Comparison of ENCODE assay signal across 1 cellular context in the genomic region with DNA sequence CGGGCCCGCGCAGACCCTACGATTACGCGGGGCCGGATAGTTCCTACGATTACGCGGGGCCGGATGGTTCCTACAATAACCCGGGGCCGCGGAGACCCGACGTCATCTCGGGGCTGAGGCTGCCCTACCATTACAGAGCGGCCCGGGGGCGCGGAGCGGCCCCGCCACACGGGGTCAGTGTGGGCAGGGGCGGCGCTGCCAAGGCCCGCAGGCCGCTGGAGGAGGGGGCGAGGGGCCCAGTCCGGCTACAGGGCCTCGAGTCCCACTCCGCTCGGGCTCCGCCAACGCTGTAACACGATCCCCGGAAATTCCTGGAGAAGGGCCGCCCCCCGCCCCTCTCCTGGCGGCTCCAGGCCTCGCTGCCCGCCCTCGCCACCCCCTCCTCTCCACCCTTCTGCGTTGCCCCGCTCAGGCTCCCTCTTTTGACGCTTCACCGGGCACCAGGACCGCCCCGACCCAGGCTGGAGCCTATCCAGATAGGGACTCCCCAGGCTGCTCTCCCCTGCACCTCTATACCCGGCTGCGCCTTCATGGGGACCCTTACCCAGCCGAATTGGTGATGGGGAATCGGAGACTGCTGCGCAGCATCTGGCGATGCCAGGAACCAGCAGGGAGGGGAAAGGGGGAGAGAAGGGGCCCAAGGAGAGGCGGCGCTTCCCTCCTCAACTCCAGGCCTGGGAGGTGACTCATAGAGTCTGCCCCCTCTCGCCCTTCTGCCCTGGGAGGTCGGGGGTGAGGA.
A peak's percentile ranks its signal among the peaks of the same experiment; 100 is the strongest.
TF ChIP-seq lines count a peak whose summit lies in the region.

A gene with protein sequence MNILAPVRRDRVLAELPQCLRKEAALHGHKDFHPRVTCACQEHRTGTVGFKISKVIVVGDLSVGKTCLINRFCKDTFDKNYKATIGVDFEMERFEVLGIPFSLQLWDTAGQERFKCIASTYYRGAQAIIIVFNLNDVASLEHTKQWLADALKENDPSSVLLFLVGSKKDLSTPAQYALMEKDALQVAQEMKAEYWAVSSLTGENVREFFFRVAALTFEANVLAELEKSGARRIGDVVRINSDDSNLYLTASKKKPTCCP (minus strand): TSS at position 291 of the 739 bp plus-strand sequence. CDS start 602 bp downstream, outside the sequence.

TF ChIP-seq in HEK293, 187 proteins besides CTCF, POLR2A, EP300 and RAD21 (continued from another document and continues in another):
- TF ChIP-seq, protein P1, sequence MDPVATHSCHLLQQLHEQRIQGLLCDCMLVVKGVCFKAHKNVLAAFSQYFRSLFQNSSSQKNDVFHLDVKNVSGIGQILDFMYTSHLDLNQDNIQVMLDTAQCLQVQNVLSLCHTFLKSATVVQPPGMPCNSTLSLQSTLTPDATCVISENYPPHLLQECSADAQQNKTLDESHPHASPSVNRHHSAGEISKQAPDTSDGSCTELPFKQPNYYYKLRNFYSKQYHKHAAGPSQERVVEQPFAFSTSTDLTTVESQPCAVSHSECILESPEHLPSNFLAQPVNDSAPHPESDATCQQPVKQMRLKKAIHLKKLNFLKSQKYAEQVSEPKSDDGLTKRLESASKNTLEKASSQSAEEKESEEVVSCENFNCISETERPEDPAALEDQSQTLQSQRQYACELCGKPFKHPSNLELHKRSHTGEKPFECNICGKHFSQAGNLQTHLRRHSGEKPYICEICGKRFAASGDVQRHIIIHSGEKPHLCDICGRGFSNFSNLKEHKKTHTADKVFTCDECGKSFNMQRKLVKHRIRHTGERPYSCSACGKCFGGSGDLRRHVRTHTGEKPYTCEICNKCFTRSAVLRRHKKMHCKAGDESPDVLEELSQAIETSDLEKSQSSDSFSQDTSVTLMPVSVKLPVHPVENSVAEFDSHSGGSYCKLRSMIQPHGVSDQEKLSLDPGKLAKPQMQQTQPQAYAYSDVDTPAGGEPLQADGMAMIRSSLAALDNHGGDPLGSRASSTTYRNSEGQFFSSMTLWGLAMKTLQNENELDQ (tag by site-specific recombination; IDR thresholded peaks at IDR 0.05; ENCODE audit: low read depth), result no peak
- TF ChIP-seq ZNF2 (tag by site-specific recombination; IDR thresholded peaks at IDR 0.05), result no peak
- TF ChIP-seq, protein P2, sequence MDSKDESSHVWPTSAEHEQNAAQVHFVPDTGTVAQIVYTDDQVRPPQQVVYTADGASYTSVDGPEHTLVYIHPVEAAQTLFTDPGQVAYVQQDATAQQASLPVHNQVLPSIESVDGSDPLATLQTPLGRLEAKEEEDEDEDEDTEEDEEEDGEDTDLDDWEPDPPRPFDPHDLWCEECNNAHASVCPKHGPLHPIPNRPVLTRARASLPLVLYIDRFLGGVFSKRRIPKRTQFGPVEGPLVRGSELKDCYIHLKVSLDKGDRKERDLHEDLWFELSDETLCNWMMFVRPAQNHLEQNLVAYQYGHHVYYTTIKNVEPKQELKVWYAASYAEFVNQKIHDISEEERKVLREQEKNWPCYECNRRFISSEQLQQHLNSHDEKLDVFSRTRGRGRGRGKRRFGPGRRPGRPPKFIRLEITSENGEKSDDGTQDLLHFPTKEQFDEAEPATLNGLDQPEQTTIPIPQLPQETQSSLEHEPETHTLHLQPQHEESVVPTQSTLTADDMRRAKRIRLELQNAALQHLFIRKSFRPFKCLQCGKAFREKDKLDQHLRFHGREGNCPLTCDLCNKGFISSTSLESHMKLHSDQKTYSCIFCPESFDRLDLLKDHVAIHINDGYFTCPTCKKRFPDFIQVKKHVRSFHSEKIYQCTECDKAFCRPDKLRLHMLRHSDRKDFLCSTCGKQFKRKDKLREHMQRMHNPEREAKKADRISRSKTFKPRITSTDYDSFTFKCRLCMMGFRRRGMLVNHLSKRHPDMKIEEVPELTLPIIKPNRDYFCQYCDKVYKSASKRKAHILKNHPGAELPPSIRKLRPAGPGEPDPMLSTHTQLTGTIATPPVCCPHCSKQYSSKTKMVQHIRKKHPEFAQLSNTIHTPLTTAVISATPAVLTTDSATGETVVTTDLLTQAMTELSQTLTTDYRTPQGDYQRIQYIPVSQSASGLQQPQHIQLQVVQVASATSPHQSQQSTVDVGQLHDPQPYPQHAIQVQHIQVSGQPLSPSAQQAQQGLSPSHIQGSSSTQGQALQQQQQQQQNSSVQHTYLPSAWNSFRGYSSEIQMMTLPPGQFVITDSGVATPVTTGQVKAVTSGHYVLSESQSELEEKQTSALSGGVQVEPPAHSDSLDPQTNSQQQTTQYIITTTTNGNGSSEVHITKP (tag by site-specific recombination; IDR thresholded peaks at IDR 0.05), result peak; percentile 57
- TF ChIP-seq, protein P3, sequence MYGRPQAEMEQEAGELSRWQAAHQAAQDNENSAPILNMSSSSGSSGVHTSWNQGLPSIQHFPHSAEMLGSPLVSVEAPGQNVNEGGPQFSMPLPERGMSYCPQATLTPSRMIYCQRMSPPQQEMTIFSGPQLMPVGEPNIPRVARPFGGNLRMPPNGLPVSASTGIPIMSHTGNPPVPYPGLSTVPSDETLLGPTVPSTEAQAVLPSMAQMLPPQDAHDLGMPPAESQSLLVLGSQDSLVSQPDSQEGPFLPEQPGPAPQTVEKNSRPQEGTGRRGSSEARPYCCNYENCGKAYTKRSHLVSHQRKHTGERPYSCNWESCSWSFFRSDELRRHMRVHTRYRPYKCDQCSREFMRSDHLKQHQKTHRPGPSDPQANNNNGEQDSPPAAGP (tag by site-specific recombination; IDR thresholded peaks at IDR 0.05), result peak; percentile 59
- peak; percentile 85; the same call in 1 of the 2 replicates for TF ChIP-seq ZBTB17 (tag by site-specific recombination; IDR thresholded peaks at IDR 0.05)
- TF ChIP-seq ZEB2 (tag by site-specific recombination; IDR thresholded peaks at IDR 0.05), result peak; percentile 49
- TF ChIP-seq, protein P4, sequence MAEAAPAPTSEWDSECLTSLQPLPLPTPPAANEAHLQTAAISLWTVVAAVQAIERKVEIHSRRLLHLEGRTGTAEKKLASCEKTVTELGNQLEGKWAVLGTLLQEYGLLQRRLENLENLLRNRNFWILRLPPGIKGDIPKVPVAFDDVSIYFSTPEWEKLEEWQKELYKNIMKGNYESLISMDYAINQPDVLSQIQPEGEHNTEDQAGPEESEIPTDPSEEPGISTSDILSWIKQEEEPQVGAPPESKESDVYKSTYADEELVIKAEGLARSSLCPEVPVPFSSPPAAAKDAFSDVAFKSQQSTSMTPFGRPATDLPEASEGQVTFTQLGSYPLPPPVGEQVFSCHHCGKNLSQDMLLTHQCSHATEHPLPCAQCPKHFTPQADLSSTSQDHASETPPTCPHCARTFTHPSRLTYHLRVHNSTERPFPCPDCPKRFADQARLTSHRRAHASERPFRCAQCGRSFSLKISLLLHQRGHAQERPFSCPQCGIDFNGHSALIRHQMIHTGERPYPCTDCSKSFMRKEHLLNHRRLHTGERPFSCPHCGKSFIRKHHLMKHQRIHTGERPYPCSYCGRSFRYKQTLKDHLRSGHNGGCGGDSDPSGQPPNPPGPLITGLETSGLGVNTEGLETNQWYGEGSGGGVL (tag by site-specific recombination; IDR thresholded peaks at IDR 0.05), result peak; percentile 99
- peak; percentile 44; the same call in 1 of the 2 replicates for TF ChIP-seq KLF9 (tag by site-specific recombination; IDR thresholded peaks at IDR 0.05; ENCODE audit: low read depth)
- TF ChIP-seq ZNF211 (tag by site-specific recombination; IDR thresholded peaks at IDR 0.05; ENCODE audit: low read depth), result no peak
- TF ChIP-seq ZNF571 (tag by site-specific recombination; IDR thresholded peaks at IDR 0.05), result no peak
- no peak for TF ChIP-seq ZNF548 (tag by site-specific recombination; IDR thresholded peaks at IDR 0.05)
- TF ChIP-seq, protein P5, sequence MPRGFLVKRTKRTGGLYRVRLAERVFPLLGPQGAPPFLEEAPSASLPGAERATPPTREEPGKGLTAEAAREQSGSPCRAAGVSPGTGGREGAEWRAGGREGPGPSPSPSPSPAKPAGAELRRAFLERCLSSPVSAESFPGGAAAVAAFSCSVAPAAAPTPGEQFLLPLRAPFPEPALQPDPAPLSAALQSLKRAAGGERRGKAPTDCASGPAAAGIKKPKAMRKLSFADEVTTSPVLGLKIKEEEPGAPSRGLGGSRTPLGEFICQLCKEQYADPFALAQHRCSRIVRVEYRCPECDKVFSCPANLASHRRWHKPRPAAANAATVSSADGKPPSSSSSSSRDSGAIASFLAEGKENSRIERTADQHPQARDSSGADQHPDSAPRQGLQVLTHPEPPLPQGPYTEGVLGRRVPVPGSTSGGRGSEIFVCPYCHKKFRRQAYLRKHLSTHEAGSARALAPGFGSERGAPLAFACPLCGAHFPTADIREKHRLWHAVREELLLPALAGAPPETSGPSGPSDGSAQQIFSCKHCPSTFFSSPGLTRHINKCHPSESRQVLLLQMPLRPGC (tag by site-specific recombination; IDR thresholded peaks at IDR 0.05), result 0 out of 2 replicates have a peak, but pooled peaks have one; percentile 36
- TF ChIP-seq, protein P6, sequence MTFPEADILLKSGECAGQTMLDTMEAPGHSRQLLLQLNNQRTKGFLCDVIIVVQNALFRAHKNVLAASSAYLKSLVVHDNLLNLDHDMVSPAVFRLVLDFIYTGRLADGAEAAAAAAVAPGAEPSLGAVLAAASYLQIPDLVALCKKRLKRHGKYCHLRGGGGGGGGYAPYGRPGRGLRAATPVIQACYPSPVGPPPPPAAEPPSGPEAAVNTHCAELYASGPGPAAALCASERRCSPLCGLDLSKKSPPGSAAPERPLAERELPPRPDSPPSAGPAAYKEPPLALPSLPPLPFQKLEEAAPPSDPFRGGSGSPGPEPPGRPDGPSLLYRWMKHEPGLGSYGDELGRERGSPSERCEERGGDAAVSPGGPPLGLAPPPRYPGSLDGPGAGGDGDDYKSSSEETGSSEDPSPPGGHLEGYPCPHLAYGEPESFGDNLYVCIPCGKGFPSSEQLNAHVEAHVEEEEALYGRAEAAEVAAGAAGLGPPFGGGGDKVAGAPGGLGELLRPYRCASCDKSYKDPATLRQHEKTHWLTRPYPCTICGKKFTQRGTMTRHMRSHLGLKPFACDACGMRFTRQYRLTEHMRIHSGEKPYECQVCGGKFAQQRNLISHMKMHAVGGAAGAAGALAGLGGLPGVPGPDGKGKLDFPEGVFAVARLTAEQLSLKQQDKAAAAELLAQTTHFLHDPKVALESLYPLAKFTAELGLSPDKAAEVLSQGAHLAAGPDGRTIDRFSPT (tag by site-specific recombination; IDR thresholded peaks at IDR 0.05), result peak; percentile 98
- no peak for TF ChIP-seq ZNF768 (tag by site-specific recombination; IDR thresholded peaks at IDR 0.05)
- peak; percentile 83 for TF ChIP-seq ZNF610 (tag by site-specific recombination; IDR thresholded peaks at IDR 0.05; ENCODE audit: borderline replicate concordance)
- TF ChIP-seq ZNF423 (tag by site-specific recombination; IDR thresholded peaks at IDR 0.05), result no peak
- TF ChIP-seq ZNF501 (tag by site-specific recombination; IDR thresholded peaks at IDR 0.05), result no peak
- peak; percentile 70; the same call in 1 of the 2 replicates for TF ChIP-seq ZSCAN30 (tag by site-specific recombination; IDR thresholded peaks at IDR 0.05)
- TF ChIP-seq SP7 (tag by site-specific recombination; IDR thresholded peaks at IDR 0.05), result peak; percentile 51; the same call in 1 of the 2 replicates
- TF ChIP-seq, protein P7, sequence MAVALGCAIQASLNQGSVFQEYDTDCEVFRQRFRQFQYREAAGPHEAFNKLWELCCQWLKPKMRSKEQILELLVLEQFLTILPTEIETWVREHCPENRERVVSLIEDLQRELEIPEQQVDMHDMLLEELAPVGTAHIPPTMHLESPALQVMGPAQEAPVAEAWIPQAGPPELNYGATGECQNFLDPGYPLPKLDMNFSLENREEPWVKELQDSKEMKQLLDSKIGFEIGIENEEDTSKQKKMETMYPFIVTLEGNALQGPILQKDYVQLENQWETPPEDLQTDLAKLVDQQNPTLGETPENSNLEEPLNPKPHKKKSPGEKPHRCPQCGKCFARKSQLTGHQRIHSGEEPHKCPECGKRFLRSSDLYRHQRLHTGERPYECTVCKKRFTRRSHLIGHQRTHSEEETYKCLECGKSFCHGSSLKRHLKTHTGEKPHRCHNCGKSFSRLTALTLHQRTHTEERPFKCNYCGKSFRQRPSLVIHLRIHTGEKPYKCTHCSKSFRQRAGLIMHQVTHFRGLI (tag by site-specific recombination; IDR thresholded peaks at IDR 0.05), result peak; percentile 51
- no peak for TF ChIP-seq ZSCAN16 (tag by site-specific recombination; IDR thresholded peaks at IDR 0.05)
- TF ChIP-seq KLF1 (tag by site-specific recombination; IDR thresholded peaks at IDR 0.05), result peak; percentile 5
- TF ChIP-seq ZNF366 (tag by site-specific recombination; conservative IDR thresholded peaks at IDR 0.05), result peak; percentile 88
- TF ChIP-seq, protein P8, sequence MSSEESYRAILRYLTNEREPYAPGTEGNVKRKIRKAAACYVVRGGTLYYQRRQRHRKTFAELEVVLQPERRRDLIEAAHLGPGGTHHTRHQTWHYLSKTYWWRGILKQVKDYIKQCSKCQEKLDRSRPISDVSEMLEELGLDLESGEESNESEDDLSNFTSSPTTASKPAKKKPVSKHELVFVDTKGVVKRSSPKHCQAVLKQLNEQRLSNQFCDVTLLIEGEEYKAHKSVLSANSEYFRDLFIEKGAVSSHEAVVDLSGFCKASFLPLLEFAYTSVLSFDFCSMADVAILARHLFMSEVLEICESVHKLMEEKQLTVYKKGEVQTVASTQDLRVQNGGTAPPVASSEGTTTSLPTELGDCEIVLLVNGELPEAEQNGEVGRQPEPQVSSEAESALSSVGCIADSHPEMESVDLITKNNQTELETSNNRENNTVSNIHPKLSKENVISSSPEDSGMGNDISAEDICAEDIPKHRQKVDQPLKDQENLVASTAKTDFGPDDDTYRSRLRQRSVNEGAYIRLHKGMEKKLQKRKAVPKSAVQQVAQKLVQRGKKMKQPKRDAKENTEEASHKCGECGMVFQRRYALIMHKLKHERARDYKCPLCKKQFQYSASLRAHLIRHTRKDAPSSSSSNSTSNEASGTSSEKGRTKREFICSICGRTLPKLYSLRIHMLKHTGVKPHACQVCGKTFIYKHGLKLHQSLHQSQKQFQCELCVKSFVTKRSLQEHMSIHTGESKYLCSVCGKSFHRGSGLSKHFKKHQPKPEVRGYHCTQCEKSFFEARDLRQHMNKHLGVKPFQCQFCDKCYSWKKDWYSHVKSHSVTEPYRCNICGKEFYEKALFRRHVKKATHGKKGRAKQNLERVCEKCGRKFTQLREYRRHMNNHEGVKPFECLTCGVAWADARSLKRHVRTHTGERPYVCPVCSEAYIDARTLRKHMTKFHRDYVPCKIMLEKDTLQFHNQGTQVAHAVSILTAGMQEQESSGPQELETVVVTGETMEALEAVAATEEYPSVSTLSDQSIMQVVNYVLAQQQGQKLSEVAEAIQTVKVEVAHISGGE (tag by site-specific recombination; conservative IDR thresholded peaks at IDR 0.05; ENCODE audit: low read depth), result peak; percentile 90
- peak; percentile 21; the same call in 1 of the 2 replicates for TF ChIP-seq ZNF394 (tag by site-specific recombination; IDR thresholded peaks at IDR 0.05; ENCODE audit: borderline replicate concordance)
- no peak for TF ChIP-seq ZNF791 (tag by site-specific recombination; IDR thresholded peaks at IDR 0.05)
- TF ChIP-seq, protein P9, sequence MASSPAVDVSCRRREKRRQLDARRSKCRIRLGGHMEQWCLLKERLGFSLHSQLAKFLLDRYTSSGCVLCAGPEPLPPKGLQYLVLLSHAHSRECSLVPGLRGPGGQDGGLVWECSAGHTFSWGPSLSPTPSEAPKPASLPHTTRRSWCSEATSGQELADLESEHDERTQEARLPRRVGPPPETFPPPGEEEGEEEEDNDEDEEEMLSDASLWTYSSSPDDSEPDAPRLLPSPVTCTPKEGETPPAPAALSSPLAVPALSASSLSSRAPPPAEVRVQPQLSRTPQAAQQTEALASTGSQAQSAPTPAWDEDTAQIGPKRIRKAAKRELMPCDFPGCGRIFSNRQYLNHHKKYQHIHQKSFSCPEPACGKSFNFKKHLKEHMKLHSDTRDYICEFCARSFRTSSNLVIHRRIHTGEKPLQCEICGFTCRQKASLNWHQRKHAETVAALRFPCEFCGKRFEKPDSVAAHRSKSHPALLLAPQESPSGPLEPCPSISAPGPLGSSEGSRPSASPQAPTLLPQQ (tag by site-specific recombination; IDR thresholded peaks at IDR 0.05), result peak; percentile 65
- TF ChIP-seq ZNF596 (tag by site-specific recombination; IDR thresholded peaks at IDR 0.05), result 0 out of 2 replicates have a peak, but pooled peaks have one; percentile 10
